Comparison of ENCODE assay signal across 8 cellular contexts in the genomic region with DNA sequence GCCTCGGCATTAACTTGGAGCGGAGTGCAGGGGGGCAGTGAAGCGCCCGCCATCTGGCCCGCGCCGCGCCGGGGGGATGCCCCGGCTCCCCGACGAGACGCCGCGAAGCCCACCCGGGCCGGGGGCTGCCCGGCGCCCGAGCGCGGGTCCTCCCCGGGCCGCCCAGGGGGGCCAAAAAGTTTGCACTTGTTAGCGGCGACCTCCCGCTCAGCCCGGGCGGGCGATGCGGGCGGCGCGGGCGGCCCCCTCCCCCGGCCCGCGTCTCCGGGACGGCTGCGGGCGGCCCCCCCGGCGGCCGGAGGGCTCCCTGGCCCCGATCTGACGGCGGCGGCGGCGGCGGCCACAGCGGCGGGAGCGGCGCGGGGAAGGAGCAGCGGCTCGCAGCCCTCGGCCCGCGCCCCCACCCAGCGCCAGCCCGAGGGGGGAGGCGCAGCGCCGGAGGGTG. TPM values are rescaled to one million over a fixed set of nuclear protein-coding genes. Genes with fewer than 3 reads are reported as not detected.
DNase-seq lines count a peak whose midpoint lies in the region; ATAC-seq and TF ChIP-seq lines count a peak whose summit lies in the region.

A gene with protein sequence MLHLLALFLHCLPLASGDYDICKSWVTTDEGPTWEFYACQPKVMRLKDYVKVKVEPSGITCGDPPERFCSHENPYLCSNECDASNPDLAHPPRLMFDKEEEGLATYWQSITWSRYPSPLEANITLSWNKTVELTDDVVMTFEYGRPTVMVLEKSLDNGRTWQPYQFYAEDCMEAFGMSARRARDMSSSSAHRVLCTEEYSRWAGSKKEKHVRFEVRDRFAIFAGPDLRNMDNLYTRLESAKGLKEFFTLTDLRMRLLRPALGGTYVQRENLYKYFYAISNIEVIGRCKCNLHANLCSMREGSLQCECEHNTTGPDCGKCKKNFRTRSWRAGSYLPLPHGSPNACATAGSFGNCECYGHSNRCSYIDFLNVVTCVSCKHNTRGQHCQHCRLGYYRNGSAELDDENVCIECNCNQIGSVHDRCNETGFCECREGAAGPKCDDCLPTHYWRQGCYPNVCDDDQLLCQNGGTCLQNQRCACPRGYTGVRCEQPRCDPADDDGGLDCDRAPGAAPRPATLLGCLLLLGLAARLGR (plus strand): TSS at position 316 of the 445 bp plus-strand sequence. CDS start 4,774 bp downstream, outside the sequence.

- H3K4me2 ChIP-seq in HCT116 (ENCODE audit: low read length) = peak within 1 kb of the TSS; percentile 89

- H3K4me3 Mint-ChIP-seq in activated T-helper 1 cell treated with anti-CD3 and anti-CD28 coated beads, Interleukin-12 subunit alpha, Interleukin-12 subunit beta, Interleukin-2, Interleukin-4 antibody, amounts not matched to agents 30 ng/mL and 10 ng/mL and 1 ng/mL, durations not matched to agents 14 hours and 24 hours and 36 hours = peak within 1 kb of the TSS; percentile 98

- H3K27me3 Mint-ChIP-seq in activated T-helper 1 cell treated with anti-CD3 and anti-CD28 coated beads, Interleukin-12 subunit alpha, Interleukin-12 subunit beta, Interleukin-2, Interleukin-4 antibody, amounts not matched to agents 30 ng/mL and 10 ng/mL and 1 ng/mL, durations not matched to agents 14 hours and 24 hours and 36 hours (ENCODE audit: insufficient read depth) = peaks cover 56% of the 10 kb centered on the region

- peak within 1 kb of the TSS; percentile 57 to 66 for H3K4me3 ChIP-seq in HCT116 (replicated peaks in 1 of 2; ENCODE audit: low read depth in 1 of 2, low read length in 2 of 2)
- H3K4me3 ChIP-seq in iPS-15b (ENCODE audit: low read depth, low read length) = peak within 1 kb of the TSS; percentile 59
- peak within 1 kb of the TSS; percentile 56 to 89 (median 70) for H3K4me3 ChIP-seq in spleen

- DNase-seq in HCT116 (ENCODE audit: low read depth, low spot score) (no peak), spleen (no peak), HK-2 (ENCODE audit: unreplicated experiment) (no peak), sciatic nerve (ENCODE audit: low spot score) (no peak), NCI-H146 treated with DMSO at 0.1 percent for 48 hours (lab: John Stamatoyannopoulos, UW; ENCODE audit: unreplicated experiment) (no peak)
- DNase-seq in activated T-helper 1 cell treated with anti-CD3 and anti-CD28 coated beads, Interleukin-12 subunit alpha, Interleukin-12 subunit beta, Interleukin-2, Interleukin-4 antibody, amounts not matched to agents 30 ng/mL and 10 ng/mL and 1 ng/mL, durations not matched to agents 14 hours and 24 hours and 36 hours (ENCODE audit: low spot score) = no peak

- POLR2A ChIA-PET in HCT116 (lab: Charles Lee) = no interaction called here

- no peaks in the 10 kb centered on the region for H3K79me2 ChIP-seq in HCT116 (ENCODE audit: insufficient read depth, low read length)

- CTCF ChIA-PET in HCT116 (lab: Charles Lee) = interaction anchor here (1.2 kb wide), 1 partner anchor 74 kb away, joined by 7 read pairs; no protein-coding TSS in a partner anchor

- ATAC-seq in HCT116 (no peak), HG03520 (IDR thresholded peaks at IDR 0.05; ENCODE audit: unreplicated experiment) (no peak), sciatic nerve (no peak)

- 0 to 1% (median 1%) methylated on average over 14 to 67 of the region's 67 CpGs for WGBS in spleen, 5 donors

- no peak for TF ChIP-seq POLR2A in HCT116 (IDR thresholded peaks at IDR 0.05; ENCODE audit: borderline replicate concordance, extremely low read depth, insufficient read depth, insufficient read length)
- TF ChIP-seq POLR2A in spleen (IDR thresholded peaks at IDR 0.05) = no peak

- H3K9ac ChIP-seq in HCT116 (ENCODE audit: low read length) (peak within 1 kb of the TSS; percentile 32; the same call in 1 of the 2 replicates), iPS-15b (ENCODE audit: low read depth, low read length) (no peak within 1 kb of the TSS)

- H3K27ac ChIP-seq in HCT116 (ENCODE audit: low read depth, low read length) (peak within 1 kb of the TSS; percentile 22; the same call in 1 of the 2 replicates), spleen (peak within 1 kb of the TSS in 7 of 8 donors; percentile 39 to 85 (median 73))

- H4K20me1 ChIP-seq in HCT116 (ENCODE audit: insufficient read depth) = no peaks in the 10 kb centered on the region

- H3K27me3 ChIP-seq in HCT116 (ENCODE audit: insufficient read depth, low read length) (peaks cover 13% of the 10 kb centered on the region; the same call in 1 of the 2 replicates), iPS-15b (ENCODE audit: control insufficient read depth, insufficient read depth, low read length) (peaks cover 66% of the 10 kb centered on the region), spleen (replicated peaks in 1 of 7) (peaks cover 0 to 96% (median 45%) of the 10 kb centered on the region in 7 donors)

- RAD21 ChIA-PET in HCT116 (lab: Charles Lee; ENCODE audit: low non-redundant PET in 1 of 2, low total read pairs in 2 of 2, uncharacterized antibody in 2 of 2, unreplicated experiment in 2 of 2) = no interaction called here

- H2AFZ ChIP-seq in HCT116 (ENCODE audit: low read depth, low read length, poor library complexity, severe bottlenecking) = no peak within 1 kb of the TSS

- H3K9me3 Mint-ChIP-seq in activated T-helper 1 cell treated with anti-CD3 and anti-CD28 coated beads, Interleukin-12 subunit alpha, Interleukin-12 subunit beta, Interleukin-2, Interleukin-4 antibody, amounts not matched to agents 30 ng/mL and 10 ng/mL and 1 ng/mL, durations not matched to agents 14 hours and 24 hours and 36 hours = no peaks in the 10 kb centered on the region

- H3K4me1 ChIP-seq in HCT116 (ENCODE audit: control insufficient read depth in 1 of 2, insufficient read depth in 2 of 2, low read length in 2 of 2) (peaks cover 2 to 17% of the 10 kb centered on the region in 2 experiments; a peak in 3 of 4 replicates), iPS-15b (ENCODE audit: control insufficient read depth, insufficient read depth, low read length) (peaks cover 3% of the 10 kb centered on the region), spleen (peaks cover 9 to 50% (median 32%) of the 10 kb centered on the region in 6 donors)

- H3K9me3 ChIP-seq in HCT116 (ENCODE audit: control insufficient read depth in 1 of 2, insufficient read depth in 1 of 2, low read depth in 1 of 2, low read length in 2 of 2) (no peaks in the 10 kb centered on the region), iPS-15b (ENCODE audit: control insufficient read depth, insufficient read depth, low read length) (no peaks in the 10 kb centered on the region), spleen (no peaks in the 10 kb centered on the region)

- intact Hi-C loops in HCT116 (cut with micrococcal nuclease) = no loop called here
- intact Hi-C loops in activated T-helper 1 cell treated with anti-CD3 and anti-CD28 coated beads, Interleukin-12 subunit alpha, Interleukin-12 subunit beta, Interleukin-2, Interleukin-4 antibody, amounts not matched to agents 30 ng/mL and 10 ng/mL and 1 ng/mL, durations not matched to agents 14 hours and 24 hours and 36 hours (cut with micrococcal nuclease) = loop anchor here (1.0 to 5.0 kb wide), 7 partner anchors 16 to 426 kb away; a partner anchor contains a TSS
- intact Hi-C loops in spleen (cut with DNase I; ENCODE audit: low total_unique reads) = loop anchor here (10.0 kb wide), 1 partner anchor 73 kb away; no protein-coding TSS in a partner anchor
- intact Hi-C loops in sciatic nerve (cut with DNase I) = no loop called here

- no peak for TF ChIP-seq CTCF in HCT116 (IDR thresholded peaks at IDR 0.05 in 2 of 3, conservative IDR thresholded peaks at IDR 0.05 in 1 of 3; ENCODE audit: borderline replicate concordance in 1 of 3, insufficient read depth in 1 of 3, low read depth in 2 of 3, low read length in 2 of 3)
- TF ChIP-seq CTCF in spleen (IDR thresholded peaks at IDR 0.05 in 8 of 11, conservative IDR thresholded peaks at IDR 0.05 in 3 of 11) = no peak

- peak within 1 kb of the TSS; percentile 97 for H3K27ac Mint-ChIP-seq in activated T-helper 1 cell treated with anti-CD3 and anti-CD28 coated beads, Interleukin-12 subunit alpha, Interleukin-12 subunit beta, Interleukin-2, Interleukin-4 antibody, amounts not matched to agents 30 ng/mL and 10 ng/mL and 1 ng/mL, durations not matched to agents 14 hours and 24 hours and 36 hours

- H3K36me3 Mint-ChIP-seq in activated T-helper 1 cell treated with anti-CD3 and anti-CD28 coated beads, Interleukin-12 subunit alpha, Interleukin-12 subunit beta, Interleukin-2, Interleukin-4 antibody, amounts not matched to agents 30 ng/mL and 10 ng/mL and 1 ng/mL, durations not matched to agents 14 hours and 24 hours and 36 hours (ENCODE audit: low read depth) = peaks cover 7% of the 10 kb centered on the region

- no TSS peak for BruUV-seq in HCT116 (replicated peaks; lab: Mats Ljungman, UMichigan)

- TF ChIP-seq RAD21 in HCT116 (IDR thresholded peaks at IDR 0.05; ENCODE audit: low read depth) = no peak

- no peaks in the 10 kb centered on the region for H3K36me3 ChIP-seq in HCT116 (ENCODE audit: control insufficient read depth in 1 of 2, insufficient read depth in 2 of 2, low read length in 2 of 2)
- no peaks in the 10 kb centered on the region for H3K36me3 ChIP-seq in iPS-15b (ENCODE audit: control insufficient read depth, insufficient read depth, low read length)
- peaks cover 0 to 3% (median 0%) of the 10 kb centered on the region in 6 donors for H3K36me3 ChIP-seq in spleen

- H3K4me1 Mint-ChIP-seq in activated T-helper 1 cell treated with anti-CD3 and anti-CD28 coated beads, Interleukin-12 subunit alpha, Interleukin-12 subunit beta, Interleukin-2, Interleukin-4 antibody, amounts not matched to agents 30 ng/mL and 10 ng/mL and 1 ng/mL, durations not matched to agents 14 hours and 24 hours and 36 hours (ENCODE audit: low read depth) = peaks cover 19% of the 10 kb centered on the region

- no peaks in the 10 kb centered on the region for H3K9me2 ChIP-seq in HCT116 (ENCODE audit: insufficient read depth)

RNA-seq across cellular contexts. Expression of the gene that starts here (rescaled TPM):
- total RNA-seq in HCT116 (2021; ENCODE audit: unreplicated experiment) (2.5 TPM), spleen (10 to 100 TPM in 4 of 7 donors, 1 to 10 TPM in 3; 3.1 to 22.4 (median 13.7) TPM), sciatic nerve (3.2 TPM)
- 0.69 and 1.1 TPM in 2 replicates for polyA plus RNA-seq in HCT116 (2012)
- 4.6 and 6.2 TPM in 2 replicates for total RNA-seq in activated T-helper 1 cell treated with anti-CD3 and anti-CD28 coated beads, Interleukin-12 subunit alpha, Interleukin-12 subunit beta, Interleukin-2, Interleukin-4 antibody, amounts not matched to agents 30 ng/mL and 10 ng/mL and 1 ng/mL, durations not matched to agents 14 hours and 24 hours and 36 hours
- polyA plus RNA-seq in spleen = 1 to 10 TPM in 1 of 3 donors, under 1 TPM in 2; 0.44 to 2.8 (median 0.96) TPM

Comparison
In these comparisons a context has a peak if more than half of its experiments do, and no peak if none do; other contexts are left out.
1. intact Hi-C loops: an anchor here in activated T-helper 1 cell treated with anti-CD3 and anti-CD28 coated beads, Interleukin-12 subunit alpha, Interleukin-12 subunit beta, Interleukin-2, Interleukin-4 antibody, amounts not matched to agents 30 ng/mL and 10 ng/mL and 1 ng/mL, durations not matched to agents 14 hours and 24 hours and 36 hours (1.0 to 5.0 kb wide) and spleen (10.0 kb wide); none called in HCT116 and sciatic nerve.